ENCODE assay signal across 8 cellular contexts in the genomic region with DNA sequence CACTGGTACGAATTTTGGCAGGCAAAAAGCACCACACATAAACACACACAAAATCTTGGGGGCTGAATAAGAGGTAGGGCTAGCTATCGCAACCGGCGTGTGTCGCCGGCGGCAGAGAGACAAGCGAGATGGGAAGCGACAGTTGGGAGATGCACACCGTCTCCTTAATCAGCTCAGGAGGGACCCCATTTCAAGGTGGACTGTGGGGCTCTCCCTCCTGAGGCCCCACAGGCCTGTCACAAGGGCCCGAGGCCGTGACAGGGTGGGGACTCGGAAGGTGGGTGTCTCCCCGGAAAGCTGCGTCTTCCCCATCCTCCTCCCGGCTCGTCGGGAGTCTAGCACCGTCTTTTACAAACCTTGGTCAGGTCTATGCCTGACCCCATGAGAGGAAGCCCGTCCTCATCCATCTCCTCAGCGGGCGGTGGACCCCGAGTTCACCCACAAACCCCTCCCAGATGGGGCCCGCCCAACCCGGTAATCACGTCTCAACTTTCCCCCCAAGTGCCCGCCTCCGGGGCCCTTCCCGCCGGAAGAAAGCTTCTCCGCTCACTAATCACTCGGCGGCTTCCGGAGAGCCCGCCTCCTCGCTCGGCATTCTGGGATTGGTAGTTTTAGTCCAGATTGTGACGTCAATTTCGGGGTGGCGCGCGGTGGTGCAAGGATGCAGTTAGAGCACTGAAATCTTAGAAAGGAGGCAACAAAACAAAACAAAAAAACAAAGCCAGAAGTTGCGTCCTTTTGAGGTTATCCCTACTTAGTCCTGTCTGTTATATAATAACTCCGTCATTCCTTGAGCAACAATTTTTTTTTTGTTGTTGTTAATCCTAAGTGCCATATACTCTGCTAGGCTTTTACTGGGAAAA. TPM values are rescaled to one million over a fixed set of nuclear protein-coding genes. Genes with fewer than 3 reads are reported as not detected.
A peak's percentile ranks its signal among the peaks of the same experiment; 100 is the strongest.
DNase-seq lines count a peak whose midpoint lies in the region; ATAC-seq and TF ChIP-seq lines count a peak whose summit lies in the region.

A gene with protein sequence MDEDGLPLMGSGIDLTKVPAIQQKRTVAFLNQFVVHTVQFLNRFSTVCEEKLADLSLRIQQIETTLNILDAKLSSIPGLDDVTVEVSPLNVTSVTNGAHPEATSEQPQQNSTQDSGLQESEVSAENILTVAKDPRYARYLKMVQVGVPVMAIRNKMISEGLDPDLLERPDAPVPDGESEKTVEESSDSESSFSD (minus strand): TSS at position 436 of the 863 bp plus-strand sequence. CDS start 29 bp downstream, at position 407.

- intact Hi-C loops in left cardiac atrium (cut with DNase I): loop anchor here in 1 of 2 donors (5.0 to 10.0 kb wide), 2 partner anchors 61 to 127 kb away; partner anchors contain the start of genes NUP37 and PARPBP
- intact Hi-C loops in posterior vena cava (cut with DNase I): no loop called here
- intact Hi-C loops in upper lobe of right lung (cut with DNase I): no loop called here

- peaks cover 17% of the 10 kb centered on the region for H3K36me3 ChIP-seq in upper lobe of right lung

- peaks cover 34% of the 10 kb centered on the region for H3K4me1 Mint-ChIP-seq in T-helper 17 cell

- peaks cover 10% of the 10 kb centered on the region for H3K36me3 Mint-ChIP-seq in T-helper 17 cell (ENCODE audit: low read depth)

- H3K9me3 ChIP-seq in T-helper 17 cell (ENCODE audit: control insufficient read depth, low read length, poor library complexity, severe bottlenecking) (no peaks in the 10 kb centered on the region), upper lobe of right lung (no peaks in the 10 kb centered on the region)

- DNase-seq in NCI-H1694 treated with DMSO at 0.1 percent for 48 hours (lab: John Stamatoyannopoulos, UW) (peak; percentile 89), T-helper 17 cell (peak; percentile 86 to 93 (median 88)), amygdala (lab: John Stamatoyannopoulos, UW) (peak; percentile 75 to 98 (median 93)), left cardiac atrium (peak; percentile 97), posterior vena cava (ENCODE audit: low spot score) (peak; percentile 99), upper lobe of right lung (peak; percentile 98)

- H3K4me3 Mint-ChIP-seq in T-helper 17 cell: peak within 1 kb of the TSS; percentile 98

- no peak for TF ChIP-seq CTCF in upper lobe of right lung (IDR thresholded peaks at IDR 0.05)

- peak; percentile 74 for TF ChIP-seq POLR2A in GM15510 (IDR thresholded peaks at IDR 0.05; ENCODE audit: borderline replicate concordance, extremely low read depth, insufficient read length)

- ATAC-seq in HG02885 (IDR thresholded peaks at IDR 0.05; ENCODE audit: poor library complexity, unreplicated experiment): peak; percentile 95
- peak; percentile 91 for ATAC-seq in T-helper 17 cell
- ATAC-seq in left cardiac atrium: peak; percentile 100
- ATAC-seq in upper lobe of right lung: peak; percentile 100

- peak within 1 kb of the TSS; percentile 94 for H3K27ac ChIP-seq in upper lobe of right lung

- peak within 1 kb of the TSS; percentile 86 for H3K4me3 ChIP-seq in upper lobe of right lung

- peak within 1 kb of the TSS; percentile 100 for H3K27ac Mint-ChIP-seq in T-helper 17 cell

- H3K27me3 Mint-ChIP-seq in T-helper 17 cell: peaks cover 14% of the 10 kb centered on the region

- H3K27me3 ChIP-seq in upper lobe of right lung: no peaks in the 10 kb centered on the region

- H3K4me1 ChIP-seq in upper lobe of right lung: no peaks in the 10 kb centered on the region

RNA-seq across cellular contexts. Expression of the gene that starts here (rescaled TPM):
- total RNA-seq in T-helper 17 cell (10 to 100 TPM; 27.8 to 37.6 TPM), left cardiac atrium (10 to 100 TPM; 31.8 to 39.4 TPM), posterior vena cava (10 to 100 TPM; 46.7 to 50.0 TPM), upper lobe of right lung (34.6 TPM)

Comparison
In these comparisons a context has a peak if more than half of its experiments do, and no peak if none do; other contexts are left out.
1. Peak in every context shown above with its lines: DNase-seq, ATAC-seq, H3K4me3 ChIP-seq and H3K27ac ChIP-seq.